ENCODE assay signal across 10 cellular contexts in genomic region chr15:99443768-99444446, GRCh38.
DNase-seq lines count a peak whose midpoint lies in the region; TF ChIP-seq lines count a peak whose summit lies in the region.
"Had no signal": no experiment of that assay in that cellular context is flagged by ENCODE, and none has a peak within 500 bp of the region (broad histone marks: within the 10 kb centered on the region; RNA-seq: fewer than 3 reads in every experiment).

No MANE protein-coding gene starts in this region.

- H3K9me3 ChIP-seq in SJCRH30 (replicated peaks) = no peaks in the 10 kb centered on the region
- H3K9me3 ChIP-seq: pancreas had no signal

- peak overlapping the region; percentile 65 for H3K27ac ChIP-seq in SJCRH30
- H3K27ac ChIP-seq: pancreas had no signal

- CTCF ChIA-PET in Calu3 (lab: Charles Lee) = interaction anchor here (2.0 to 2.2 kb wide), 2 partner anchors 11 kb away, joined by 5 to 6 read pairs; no protein-coding TSS in a partner anchor

- H3K4me1 Mint-ChIP-seq in Calu3 (ENCODE audit: low read depth, unreplicated experiment) = peaks cover 27% of the 10 kb centered on the region

- H3K4me3 Mint-ChIP-seq in Calu3 (ENCODE audit: low read depth, unreplicated experiment) = no peak overlapping the region

- H3K27me3 ChIP-seq in SJCRH30 = no peaks in the 10 kb centered on the region
- H3K27me3 ChIP-seq: pancreas had no signal

- TF ChIP-seq CTCF in Calu3 (IDR thresholded peaks at IDR 0.05; ENCODE audit: unreplicated experiment) = no peak

- no peak overlapping the region for H3K4me3 ChIP-seq in SJCRH30
- H3K4me3 ChIP-seq: pancreas had no signal

- H3K36me3 ChIP-seq in SJCRH30 = no peaks in the 10 kb centered on the region
- H3K36me3 ChIP-seq: pancreas had no signal

- H3K27me3 Mint-ChIP-seq in Calu3 (ENCODE audit: unreplicated experiment) = no peaks in the 10 kb centered on the region

- intact Hi-C loops in Calu3 (cut with micrococcal nuclease; ENCODE audit: unreplicated experiment) = no loop called here
- intact Hi-C loops in cardiac septum (cut with DNase I) = no loop called here

- peaks cover 48% of the 10 kb centered on the region for H3K4me1 ChIP-seq in SJCRH30

- no peaks in the 10 kb centered on the region for H3K9me3 Mint-ChIP-seq in Calu3 (ENCODE audit: low read depth, unreplicated experiment)

- no TSS peak for BruUV-seq in Calu3 (replicated peaks; lab: Mats Ljungman, UMichigan)

- H3K36me3 Mint-ChIP-seq in Calu3 (ENCODE audit: insufficient read depth, unreplicated experiment) = peaks cover 8% of the 10 kb centered on the region

- no peak for DNase-seq in Calu3
- peak; percentile 94 to 98 for DNase-seq in SJCRH30
- DNase-seq in cardiac septum (ENCODE audit: low spot score) = peak; percentile 70
- DNase-seq in renal cortical epithelial cell (ENCODE audit: low read depth) = peak; percentile 62
- no peak for DNase-seq in AG08395 (ENCODE audit: low spot score)
- no peak for DNase-seq in RKO (ENCODE audit: low spot score)
- no peak for DNase-seq in NCI-H1105 treated with DMSO at 0.1 percent for 48 hours (lab: John Stamatoyannopoulos, UW)
- DNase-seq in cerebellum (ENCODE audit: low spot score) = no peak
- DNase-seq: NCI-H2081 had no signal

- H3K27ac Mint-ChIP-seq in Calu3 (ENCODE audit: unreplicated experiment) = peak overlapping the region; percentile 18

Comparison
In these comparisons a context has a peak if more than half of its experiments do, and no peak if none do; other contexts are left out.
1. DNase-seq: peak in SJCRH30 (2 of 2), cardiac septum (single experiment) and renal cortical epithelial cell (single experiment); none in Calu3 (single experiment), AG08395 (single experiment), RKO (single experiment), NCI-H1105 treated with DMSO at 0.1 percent for 48 hours (single experiment) and cerebellum (single experiment).